In the genomic region with DNA sequence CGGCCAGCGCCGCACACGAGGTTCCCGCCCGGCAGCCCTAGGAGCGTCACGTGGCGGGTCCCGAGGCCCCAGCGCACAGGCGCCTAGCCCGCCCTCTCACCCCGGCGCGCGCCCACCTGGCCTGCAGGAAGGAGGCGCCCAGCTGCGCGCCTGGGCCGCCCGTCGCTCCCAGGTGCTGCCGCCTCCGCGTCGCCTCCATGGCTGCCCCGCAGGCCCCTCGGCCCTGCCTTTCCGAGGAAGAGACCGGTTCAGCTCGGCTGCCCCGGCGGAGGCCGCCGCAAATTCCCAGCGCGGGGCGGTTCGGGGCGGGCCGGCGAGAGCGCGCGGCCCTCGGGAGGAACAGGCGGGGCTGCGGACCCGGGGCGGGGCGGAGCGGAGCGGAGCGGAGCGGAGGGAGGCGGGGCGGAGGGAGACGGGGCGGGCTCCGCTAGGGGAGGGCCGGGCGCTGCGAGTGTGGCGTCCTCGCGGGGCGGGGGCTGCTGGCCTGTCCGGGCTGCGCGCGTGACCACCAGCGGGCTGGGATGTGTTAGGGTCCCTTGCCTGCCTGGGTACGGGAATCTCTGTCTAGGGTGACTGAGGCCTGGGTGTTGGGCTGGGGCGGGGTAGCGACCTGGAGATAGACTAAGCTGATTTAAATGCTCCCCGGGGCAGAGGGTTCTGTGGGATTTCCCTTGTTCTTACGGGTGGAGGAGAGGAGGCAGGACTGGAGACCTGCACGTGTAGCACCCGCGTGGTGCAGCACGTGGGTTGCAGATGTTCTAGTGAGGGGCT, we compare ENCODE assay signal across 1 cellular context.
TF ChIP-seq lines count a peak whose summit lies in the region.

A gene (minus strand): TSS at position 343 of the 771 bp plus-strand sequence. CDS start 144 bp downstream, at position 199.

TF ChIP-seq in HepG2, 621 proteins besides CTCF, POLR2A, EP300 and RAD21 (continued from another document and continues in another):
- TF ChIP-seq, protein P1, sequence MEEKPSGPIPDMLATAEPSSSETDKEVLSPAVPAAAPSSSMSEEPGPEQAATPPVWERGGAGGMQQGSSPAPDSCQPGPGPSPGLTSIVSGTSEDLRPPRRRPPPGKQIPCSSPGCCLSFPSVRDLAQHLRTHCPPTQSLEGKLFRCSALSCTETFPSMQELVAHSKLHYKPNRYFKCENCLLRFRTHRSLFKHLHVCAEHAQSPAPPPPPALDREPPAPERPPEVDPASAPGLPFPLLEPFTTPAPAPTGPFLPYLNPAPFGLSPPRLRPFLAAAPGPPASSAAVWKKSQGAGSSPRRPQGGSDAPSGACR (CRISPR knock-in tag; IDR thresholded peaks at IDR 0.05), result no peak
- TF ChIP-seq, protein P2, sequence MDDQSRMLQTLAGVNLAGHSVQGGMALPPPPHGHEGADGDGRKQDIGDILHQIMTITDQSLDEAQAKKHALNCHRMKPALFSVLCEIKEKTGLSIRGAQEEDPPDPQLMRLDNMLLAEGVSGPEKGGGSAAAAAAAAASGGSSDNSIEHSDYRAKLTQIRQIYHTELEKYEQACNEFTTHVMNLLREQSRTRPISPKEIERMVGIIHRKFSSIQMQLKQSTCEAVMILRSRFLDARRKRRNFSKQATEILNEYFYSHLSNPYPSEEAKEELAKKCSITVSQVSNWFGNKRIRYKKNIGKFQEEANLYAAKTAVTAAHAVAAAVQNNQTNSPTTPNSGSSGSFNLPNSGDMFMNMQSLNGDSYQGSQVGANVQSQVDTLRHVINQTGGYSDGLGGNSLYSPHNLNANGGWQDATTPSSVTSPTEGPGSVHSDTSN (CRISPR knock-in tag; IDR thresholded peaks at IDR 0.05; ENCODE audit: borderline replicate concordance), result peak; percentile 78; the same call in 1 of the 2 replicates
- TF ChIP-seq HMGA1 (CRISPR knock-in tag; conservative IDR thresholded peaks at IDR 0.05), result no peak
- no peak for TF ChIP-seq TCF12 (IDR thresholded peaks at IDR 0.05)
- TF ChIP-seq TCF12 (CRISPR knock-in tag; IDR thresholded peaks at IDR 0.05), result peak; percentile 41; the same call in 1 of the 2 replicates
- TF ChIP-seq, protein P3, sequence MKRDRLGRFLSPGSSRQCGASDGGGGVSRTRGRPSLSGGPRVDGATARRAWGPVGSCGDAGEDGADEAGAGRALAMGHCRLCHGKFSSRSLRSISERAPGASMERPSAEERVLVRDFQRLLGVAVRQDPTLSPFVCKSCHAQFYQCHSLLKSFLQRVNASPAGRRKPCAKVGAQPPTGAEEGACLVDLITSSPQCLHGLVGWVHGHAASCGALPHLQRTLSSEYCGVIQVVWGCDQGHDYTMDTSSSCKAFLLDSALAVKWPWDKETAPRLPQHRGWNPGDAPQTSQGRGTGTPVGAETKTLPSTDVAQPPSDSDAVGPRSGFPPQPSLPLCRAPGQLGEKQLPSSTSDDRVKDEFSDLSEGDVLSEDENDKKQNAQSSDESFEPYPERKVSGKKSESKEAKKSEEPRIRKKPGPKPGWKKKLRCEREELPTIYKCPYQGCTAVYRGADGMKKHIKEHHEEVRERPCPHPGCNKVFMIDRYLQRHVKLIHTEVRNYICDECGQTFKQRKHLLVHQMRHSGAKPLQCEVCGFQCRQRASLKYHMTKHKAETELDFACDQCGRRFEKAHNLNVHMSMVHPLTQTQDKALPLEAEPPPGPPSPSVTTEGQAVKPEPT (CRISPR knock-in tag; IDR thresholded peaks at IDR 0.05; ENCODE audit: low read depth), result 0 out of 2 replicates have a peak, but pooled peaks have one; percentile 52
- TF ChIP-seq, protein P4, sequence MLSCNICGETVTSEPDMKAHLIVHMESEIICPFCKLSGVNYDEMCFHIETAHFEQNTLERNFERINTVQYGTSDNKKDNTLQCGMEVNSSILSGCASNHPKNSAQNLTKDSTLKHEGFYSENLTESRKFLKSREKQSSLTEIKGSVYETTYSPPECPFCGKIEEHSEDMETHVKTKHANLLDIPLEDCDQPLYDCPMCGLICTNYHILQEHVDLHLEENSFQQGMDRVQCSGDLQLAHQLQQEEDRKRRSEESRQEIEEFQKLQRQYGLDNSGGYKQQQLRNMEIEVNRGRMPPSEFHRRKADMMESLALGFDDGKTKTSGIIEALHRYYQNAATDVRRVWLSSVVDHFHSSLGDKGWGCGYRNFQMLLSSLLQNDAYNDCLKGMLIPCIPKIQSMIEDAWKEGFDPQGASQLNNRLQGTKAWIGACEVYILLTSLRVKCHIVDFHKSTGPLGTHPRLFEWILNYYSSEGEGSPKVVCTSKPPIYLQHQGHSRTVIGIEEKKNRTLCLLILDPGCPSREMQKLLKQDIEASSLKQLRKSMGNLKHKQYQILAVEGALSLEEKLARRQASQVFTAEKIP (CRISPR knock-in tag; IDR thresholded peaks at IDR 0.05; ENCODE audit: borderline replicate concordance), result no peak
- TF ChIP-seq, protein P5, sequence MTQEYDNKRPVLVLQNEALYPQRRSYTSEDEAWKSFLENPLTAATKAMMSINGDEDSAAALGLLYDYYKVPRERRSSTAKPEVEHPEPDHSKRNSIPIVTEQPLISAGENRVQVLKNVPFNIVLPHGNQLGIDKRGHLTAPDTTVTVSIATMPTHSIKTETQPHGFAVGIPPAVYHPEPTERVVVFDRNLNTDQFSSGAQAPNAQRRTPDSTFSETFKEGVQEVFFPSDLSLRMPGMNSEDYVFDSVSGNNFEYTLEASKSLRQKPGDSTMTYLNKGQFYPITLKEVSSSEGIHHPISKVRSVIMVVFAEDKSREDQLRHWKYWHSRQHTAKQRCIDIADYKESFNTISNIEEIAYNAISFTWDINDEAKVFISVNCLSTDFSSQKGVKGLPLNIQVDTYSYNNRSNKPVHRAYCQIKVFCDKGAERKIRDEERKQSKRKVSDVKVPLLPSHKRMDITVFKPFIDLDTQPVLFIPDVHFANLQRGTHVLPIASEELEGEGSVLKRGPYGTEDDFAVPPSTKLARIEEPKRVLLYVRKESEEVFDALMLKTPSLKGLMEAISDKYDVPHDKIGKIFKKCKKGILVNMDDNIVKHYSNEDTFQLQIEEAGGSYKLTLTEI (CRISPR knock-in tag; conservative IDR thresholded peaks at IDR 0.05), result no peak
- TF ChIP-seq, protein P6, sequence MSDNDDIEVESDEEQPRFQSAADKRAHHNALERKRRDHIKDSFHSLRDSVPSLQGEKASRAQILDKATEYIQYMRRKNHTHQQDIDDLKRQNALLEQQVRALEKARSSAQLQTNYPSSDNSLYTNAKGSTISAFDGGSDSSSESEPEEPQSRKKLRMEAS (IDR thresholded peaks at IDR 0.05), result peak; percentile 99
- TF ChIP-seq ZNF33B (CRISPR knock-in tag; IDR thresholded peaks at IDR 0.05), result no peak
- no peak for TF ChIP-seq SETDB1 (CRISPR knock-in tag; IDR thresholded peaks at IDR 0.05; ENCODE audit: borderline replicate concordance)
- TF ChIP-seq, protein P7, sequence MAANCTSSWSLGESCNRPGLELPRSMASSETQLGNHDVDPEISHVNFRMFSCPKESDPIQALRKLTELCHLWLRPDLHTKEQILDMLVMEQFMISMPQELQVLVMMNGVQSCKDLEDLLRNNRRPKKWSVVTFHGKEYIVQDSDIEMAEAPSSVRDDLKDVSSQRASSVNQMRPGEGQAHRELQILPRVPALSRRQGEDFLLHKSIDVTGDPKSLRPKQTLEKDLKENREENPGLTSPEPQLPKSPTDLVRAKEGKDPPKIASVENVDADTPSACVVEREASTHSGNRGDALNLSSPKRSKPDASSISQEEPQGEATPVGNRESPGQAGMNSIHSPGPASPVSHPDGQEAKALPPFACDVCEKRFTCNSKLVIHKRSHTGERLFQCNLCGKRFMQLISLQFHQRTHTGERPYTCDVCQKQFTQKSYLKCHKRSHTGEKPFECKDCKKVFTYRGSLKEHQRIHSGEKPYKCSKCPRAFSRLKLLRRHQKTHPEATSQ (CRISPR knock-in tag; IDR thresholded peaks at IDR 0.05; ENCODE audit: borderline replicate concordance), result no peak; the same call in 1 of the 2 replicates
- TF ChIP-seq ESRRA (CRISPR knock-in tag; IDR thresholded peaks at IDR 0.05; ENCODE audit: low read depth), result peak; percentile 76
- TF ChIP-seq, protein P8, sequence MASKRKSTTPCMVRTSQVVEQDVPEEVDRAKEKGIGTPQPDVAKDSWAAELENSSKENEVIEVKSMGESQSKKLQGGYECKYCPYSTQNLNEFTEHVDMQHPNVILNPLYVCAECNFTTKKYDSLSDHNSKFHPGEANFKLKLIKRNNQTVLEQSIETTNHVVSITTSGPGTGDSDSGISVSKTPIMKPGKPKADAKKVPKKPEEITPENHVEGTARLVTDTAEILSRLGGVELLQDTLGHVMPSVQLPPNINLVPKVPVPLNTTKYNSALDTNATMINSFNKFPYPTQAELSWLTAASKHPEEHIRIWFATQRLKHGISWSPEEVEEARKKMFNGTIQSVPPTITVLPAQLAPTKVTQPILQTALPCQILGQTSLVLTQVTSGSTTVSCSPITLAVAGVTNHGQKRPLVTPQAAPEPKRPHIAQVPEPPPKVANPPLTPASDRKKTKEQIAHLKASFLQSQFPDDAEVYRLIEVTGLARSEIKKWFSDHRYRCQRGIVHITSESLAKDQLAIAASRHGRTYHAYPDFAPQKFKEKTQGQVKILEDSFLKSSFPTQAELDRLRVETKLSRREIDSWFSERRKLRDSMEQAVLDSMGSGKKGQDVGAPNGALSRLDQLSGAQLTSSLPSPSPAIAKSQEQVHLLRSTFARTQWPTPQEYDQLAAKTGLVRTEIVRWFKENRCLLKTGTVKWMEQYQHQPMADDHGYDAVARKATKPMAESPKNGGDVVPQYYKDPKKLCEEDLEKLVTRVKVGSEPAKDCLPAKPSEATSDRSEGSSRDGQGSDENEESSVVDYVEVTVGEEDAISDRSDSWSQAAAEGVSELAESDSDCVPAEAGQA (IDR thresholded peaks at IDR 0.05; ENCODE audit: low read depth), result no peak
- TF ChIP-seq, protein P8 (CRISPR knock-in tag; IDR thresholded peaks at IDR 0.05; ENCODE audit: borderline replicate concordance), result 0 out of 2 replicates have a peak, but pooled peaks have one; percentile 63
- no peak for TF ChIP-seq ZFP41 (CRISPR knock-in tag; IDR thresholded peaks at IDR 0.05; ENCODE audit: borderline replicate concordance)
- peak; percentile 60 for TF ChIP-seq YY1 (IDR thresholded peaks at IDR 0.05; ENCODE audit: insufficient read depth, insufficient replicate concordance, low read depth, low read length)
- TF ChIP-seq RAD51 (IDR thresholded peaks at IDR 0.05; ENCODE audit: borderline replicate concordance), result no peak
- no peak for TF ChIP-seq SSRP1 (CRISPR knock-in tag; IDR thresholded peaks at IDR 0.05)
- TF ChIP-seq ZNF331 (CRISPR knock-in tag; IDR thresholded peaks at IDR 0.05), result peak; percentile 81; the same call in 1 of the 2 replicates
- TF ChIP-seq NBN (conservative IDR thresholded peaks at IDR 0.05), result no peak
- no peak for TF ChIP-seq ZNF44 (CRISPR knock-in tag; IDR thresholded peaks at IDR 0.05)
- TF ChIP-seq RFXAP (CRISPR knock-in tag; IDR thresholded peaks at IDR 0.05; ENCODE audit: borderline replicate concordance), result 0 out of 2 replicates have a peak, but pooled peaks have one; percentile 28
- TF ChIP-seq SATB2 (CRISPR knock-in tag; IDR thresholded peaks at IDR 0.05), result peak; percentile 85; the same call in 1 of the 2 replicates
- TF ChIP-seq NFYC (CRISPR knock-in tag; IDR thresholded peaks at IDR 0.05), result 0 out of 2 replicates have a peak, but pooled peaks have one; percentile 29
- TF ChIP-seq SPEN (CRISPR knock-in tag; IDR thresholded peaks at IDR 0.05; ENCODE audit: low read depth), result peak; percentile 56; the same call in 1 of the 2 replicates
- no peak for TF ChIP-seq RBAK (CRISPR knock-in tag; IDR thresholded peaks at IDR 0.05)
- peak; percentile 67 for TF ChIP-seq SAFB2 (CRISPR knock-in tag; IDR thresholded peaks at IDR 0.05; ENCODE audit: borderline replicate concordance, low read depth)
- TF ChIP-seq TARDBP (CRISPR knock-in tag; IDR thresholded peaks at IDR 0.05), result no peak; the same call in 1 of the 2 replicates
- TF ChIP-seq CBX2 (IDR thresholded peaks at IDR 0.05; ENCODE audit: low read depth, low read length), result no peak
- no peak for TF ChIP-seq CBX2 (CRISPR knock-in tag; IDR thresholded peaks at IDR 0.05; ENCODE audit: low read depth)
- TF ChIP-seq KLF9 (CRISPR knock-in tag; IDR thresholded peaks at IDR 0.05; ENCODE audit: low read depth), result no peak
- no peak for TF ChIP-seq KLF13 (CRISPR knock-in tag; IDR thresholded peaks at IDR 0.05)
- TF ChIP-seq ZFAT (CRISPR knock-in tag; conservative IDR thresholded peaks at IDR 0.05), result no peak
- TF ChIP-seq ZNF367 (CRISPR knock-in tag; IDR thresholded peaks at IDR 0.05; ENCODE audit: borderline replicate concordance), result peak; percentile 90; the same call in 1 of the 2 replicates
- TF ChIP-seq THAP11 (CRISPR knock-in tag; IDR thresholded peaks at IDR 0.05), result peak; percentile 54; the same call in 1 of the 2 replicates
- TF ChIP-seq KMT2B (CRISPR knock-in tag; IDR thresholded peaks at IDR 0.05), result no peak; the same call in 1 of the 2 replicates
- 0 out of 2 replicates have a peak, but pooled peaks have one; percentile 80 for TF ChIP-seq CENPT (CRISPR knock-in tag; IDR thresholded peaks at IDR 0.05; ENCODE audit: low read depth)
- TF ChIP-seq FOXO1 (CRISPR knock-in tag; IDR thresholded peaks at IDR 0.05), result peak; percentile 39; the same call in 1 of the 2 replicates
- TF ChIP-seq ADNP (CRISPR knock-in tag; IDR thresholded peaks at IDR 0.05), result no peak
- no peak for TF ChIP-seq MIER3 (CRISPR knock-in tag; IDR thresholded peaks at IDR 0.05; ENCODE audit: borderline replicate concordance)
- no peak for TF ChIP-seq NFRKB (IDR thresholded peaks at IDR 0.05)
